Comparison of ENCODE assay signal across 13 cellular contexts in the genomic region with DNA sequence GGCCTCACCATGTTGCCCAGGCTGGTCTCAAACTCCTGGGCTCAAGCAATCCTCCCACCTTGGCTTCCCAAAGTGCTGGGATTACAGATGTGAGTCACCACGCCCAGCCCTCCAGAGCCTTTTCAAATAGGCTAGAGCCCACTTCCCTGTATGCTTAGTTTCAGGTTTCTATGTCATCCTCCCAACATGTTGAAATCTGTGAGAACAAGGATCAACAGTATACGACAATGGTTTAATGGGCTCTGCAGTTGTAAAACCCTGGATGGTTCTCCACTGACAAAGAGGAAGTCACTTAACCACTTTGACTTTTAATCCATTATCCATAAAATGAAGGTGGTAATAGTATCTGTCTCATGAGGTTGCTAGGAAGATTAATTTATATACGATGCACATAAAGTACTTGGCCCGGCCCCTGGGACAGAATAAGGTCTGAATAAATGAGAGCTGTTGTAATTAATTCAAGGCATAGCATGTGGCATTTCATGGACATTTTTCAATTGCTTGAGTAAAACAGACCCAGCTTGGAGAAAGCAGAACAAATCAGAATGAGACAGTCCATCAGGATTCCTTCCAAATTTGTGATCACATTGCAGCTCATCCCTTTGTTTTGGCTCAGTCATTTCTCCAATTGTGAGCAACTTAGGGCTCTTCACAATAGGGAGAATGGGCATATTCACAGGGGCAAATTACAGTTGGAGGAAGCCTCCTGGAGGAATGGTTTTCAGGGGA.
A peak's percentile ranks its signal among the peaks of the same experiment; 100 is the strongest.
DNase-seq lines count a peak whose midpoint lies in the region; ATAC-seq and TF ChIP-seq lines count a peak whose summit lies in the region.
"Had no signal": no experiment of that assay in that cellular context is flagged by ENCODE, and none has a peak within 500 bp of the region (broad histone marks: within the 10 kb centered on the region; RNA-seq: fewer than 3 reads in every experiment).

No MANE protein-coding gene starts in this region.

- no peaks in the 10 kb centered on the region for H3K4me1 Mint-ChIP-seq in CD4-positive, alpha-beta memory T cell

- H3K27ac ChIP-seq in lower lobe of right lung = no peak overlapping the region
- H3K27ac ChIP-seq in CD4-positive, alpha-beta memory T cell (ENCODE audit: low read depth, low read length) = no peak overlapping the region
- H3K27ac ChIP-seq: parathyroid adenoma had no signal

- CTCF ChIA-PET in CD4-positive, alpha-beta memory T cell (lab: Charles Lee; ENCODE audit: partially characterized antibody) = no interaction called here

- POLR2A ChIA-PET in CD4-positive, alpha-beta memory T cell (lab: Charles Lee; ENCODE audit: partially characterized antibody) = no interaction called here

- H3K36me3 Mint-ChIP-seq in CD4-positive, alpha-beta memory T cell = no peaks in the 10 kb centered on the region

- intact Hi-C loops in lower lobe of right lung (cut with DNase I) = no loop called here
- intact Hi-C loops in CD4-positive, alpha-beta memory T cell (cut with micrococcal nuclease) = no loop called here

- H3K27me3 ChIP-seq in lower lobe of right lung (ENCODE audit: low read depth) = no peaks in the 10 kb centered on the region
- H3K27me3 ChIP-seq in CD4-positive, alpha-beta memory T cell (ENCODE audit: insufficient read depth, low read length) = no peaks in the 10 kb centered on the region
- H3K27me3 ChIP-seq: adrenal gland; BLaER1 treated with 17β-estradiol and CSF1 and Interleukin-3, amounts not matched to agents 10 nM and 100 nM had no signal

- ATAC-seq in lower lobe of right lung (peak; percentile 79 to 81), HG03457 (IDR thresholded peaks at IDR 0.05; ENCODE audit: unreplicated experiment) (no peak), omental fat pad (ENCODE audit: low FRiP score) (no peak), GM18517 (IDR thresholded peaks at IDR 0.05; ENCODE audit: unreplicated experiment) (no peak)

- H3K4me3 ChIP-seq in lower lobe of right lung = no peak overlapping the region
- no peak overlapping the region for H3K4me3 ChIP-seq in CD4-positive, alpha-beta memory T cell (ENCODE audit: low read length in 2 of 2)
- H3K4me3 ChIP-seq: adrenal gland; BLaER1 treated with 17β-estradiol and CSF1 and Interleukin-3, amounts not matched to agents 10 nM and 100 nM had no signal

- H3K9me3 ChIP-seq in lower lobe of right lung = no peaks in the 10 kb centered on the region
- H3K9me3 ChIP-seq in CD4-positive, alpha-beta memory T cell (ENCODE audit: control insufficient read depth in 1 of 2, low read length in 2 of 2) = no peaks in the 10 kb centered on the region
- H3K9me3 ChIP-seq: adrenal gland had no signal

- H3K36me3 ChIP-seq in lower lobe of right lung = no peaks in the 10 kb centered on the region
- H3K36me3 ChIP-seq in CD4-positive, alpha-beta memory T cell (ENCODE audit: insufficient read depth, low read length) = no peaks in the 10 kb centered on the region
- H3K36me3 ChIP-seq: adrenal gland; BLaER1 treated with 17β-estradiol and CSF1 and Interleukin-3, amounts not matched to agents 10 nM and 100 nM had no signal

- H3K9me3 Mint-ChIP-seq in CD4-positive, alpha-beta memory T cell = peaks cover 0 to 3% (median 0%) of the 10 kb centered on the region in 8 donors

- H3K4me1 ChIP-seq in lower lobe of right lung = peaks cover 38% of the 10 kb centered on the region
- no peaks in the 10 kb centered on the region for H3K4me1 ChIP-seq in CD4-positive, alpha-beta memory T cell (ENCODE audit: insufficient read depth, low read length)
- H3K4me1 ChIP-seq: parathyroid adenoma had no signal

- TF ChIP-seq CTCF in lower lobe of right lung (IDR thresholded peaks at IDR 0.05) (no peak), omental fat pad (IDR thresholded peaks at IDR 0.05) (no peak)

- peaks cover 2 to 5% of the 10 kb centered on the region in 2 donors for H3K27me3 Mint-ChIP-seq in CD4-positive, alpha-beta memory T cell

- peak; percentile 40 for DNase-seq in H4 (ENCODE audit: low spot score)
- DNase-seq in NCI-H2081 (lab: John Stamatoyannopoulos, UW) = peak; percentile 64 to 81
- DNase-seq in SIG-M5 (lab: John Stamatoyannopoulos, UW) = peak; percentile 81
- DNase-seq in lower lobe of right lung = peak; percentile 64
- DNase-seq in omental fat pad (ENCODE audit: low spot score) = no peak
- no peak for DNase-seq in CD4-positive, alpha-beta memory T cell
- DNase-seq: activated CD8-positive, alpha-beta memory T cell treated with anti-CD3 and anti-CD28 coated beads for 24 hours; islet precursor cell had no signal

- H3K27ac Mint-ChIP-seq in CD4-positive, alpha-beta memory T cell = no peak overlapping the region

- H3K4me3 Mint-ChIP-seq in CD4-positive, alpha-beta memory T cell = no peak overlapping the region

Comparison
In these comparisons a context has a peak if more than half of its experiments do, and no peak if none do; other contexts are left out.
1. DNase-seq: peak in H4 (single experiment), NCI-H2081 (2 of 2), SIG-M5 (single experiment) and lower lobe of right lung (single experiment); none in omental fat pad (single experiment) and CD4-positive, alpha-beta memory T cell (0 of 5).
2. ATAC-seq: peak in lower lobe of right lung (2 of 2); none in HG03457 (single experiment), omental fat pad (single experiment) and GM18517 (single experiment).